ENCODE assay signal across 2 cellular contexts in genomic region chr14:99530407-99530806, GRCh38.
TF ChIP-seq lines count a peak whose summit lies in the region.

No MANE protein-coding gene starts in this region.

TF ChIP-seq in GM23338, 12 proteins besides CTCF, POLR2A, EP300 and RAD21 (continued from another document):
- TF ChIP-seq REST (IDR thresholded peaks at IDR 0.05; ENCODE audit: unreplicated experiment) (no peak), CREB1 (CRISPR knock-in tag; IDR thresholded peaks at IDR 0.05; ENCODE audit: low read depth) (no peak), ZNF114 (CRISPR knock-in tag; IDR thresholded peaks at IDR 0.05) (no peak), ZNF331 (CRISPR knock-in tag; IDR thresholded peaks at IDR 0.05; ENCODE audit: low read depth) (no peak), NANOG (IDR thresholded peaks at IDR 0.05; ENCODE audit: borderline replicate concordance) (no peak), EZH2phosphoT487 (IDR thresholded peaks at IDR 0.05; ENCODE audit: unreplicated experiment) (no peak), EZH2 (IDR thresholded peaks at IDR 0.05; ENCODE audit: low read depth, unreplicated experiment) (no peak), JUNB (IDR thresholded peaks at IDR 0.05; ENCODE audit: unreplicated experiment) (no peak), POLR2AphosphoS5 (IDR thresholded peaks at IDR 0.05; ENCODE audit: low read depth) (no peak), STAT1 (IDR thresholded peaks at IDR 0.05; ENCODE audit: unreplicated experiment) (no peak)

TF ChIP-seq in WTC11, 78 proteins besides CTCF, POLR2A, EP300 and RAD21 (continued from another document):
- TF ChIP-seq FOXP4 (CRISPR knock-in tag; IDR thresholded peaks at IDR 0.05) (no peak), ZNF416 (CRISPR knock-in tag; IDR thresholded peaks at IDR 0.05) (no peak)
